In genomic region chr11:50078946-50079345, GRCh38 we compare ENCODE assay signal across 18 cellular contexts. TPM values are rescaled to one million over a fixed set of nuclear protein-coding genes. Genes with fewer than 3 reads are reported as not detected.
"Had no signal": no experiment of that assay in that cellular context is flagged by ENCODE, and none has a peak within 500 bp of the region (broad histone marks: within the 10 kb centered on the region; RNA-seq: fewer than 3 reads in every experiment).

No MANE protein-coding gene starts in this region.

RNA-seq across cellular contexts. Expression of gene OR4C45, which starts 46.3 kb away (rescaled TPM):
- total RNA-seq: activated CD4-positive, alpha-beta memory T cell treated with anti-CD3 and anti-CD28 coated beads, Interleukin-2, amount 10 ng/mL, durations not matched to agents 7 days and 5 days; activated CD4-positive, alpha-beta T cell treated with anti-CD3 and anti-CD28 coated beads, Interleukin-2, amount 10 ng/mL, durations not matched to agents 7 days and 5 days; activated naive CD8-positive, alpha-beta T cell treated with anti-CD3 and anti-CD28 coated beads, Interleukin-2, amount 10 ng/mL, durations not matched to agents 7 days and 5 days; astrocyte; chondrocyte; endothelial cell of umbilical vein; esophagus squamous epithelium; kidney; lower leg skin; naive thymus-derived CD8-positive, alpha-beta T cell; neural crest cell; psoas muscle; right atrium auricular region; stomach; suprapubic skin; T-helper 17 cell; upper lobe of right lung; WTC11 had no signal
- polyA plus RNA-seq: endothelial cell of umbilical vein; naive thymus-derived CD8-positive, alpha-beta T cell; psoas muscle; stomach had no signal
